ENCODE assay signal across 1 cellular context in genomic region chr4:14726441-14727405, GRCh38.
TF ChIP-seq lines count a peak whose summit lies in the region.

No MANE protein-coding gene starts in this region.

TF ChIP-seq in H1, 55 proteins besides CTCF, POLR2A, EP300 and RAD21 (continued from another document):
- TF ChIP-seq E2F6 (IDR thresholded peaks at IDR 0.05) (no peak), KDM4A (IDR thresholded peaks at IDR 0.05; ENCODE audit: low read depth, low read length, severe bottlenecking) (no peak)
